23 cellular contexts compared by ENCODE assay signal in genomic region chr11:118476676-118477075, GRCh38. TPM values are rescaled to one million over a fixed set of nuclear protein-coding genes. Genes with fewer than 3 reads are reported as not detected.
A peak's percentile ranks its signal among the peaks of the same experiment; 100 is the strongest.
DNase-seq lines count a peak whose midpoint lies in the region; ATAC-seq and TF ChIP-seq lines count a peak whose summit lies in the region.
"Had no signal": no experiment of that assay in that cellular context is flagged by ENCODE, and none has a peak within 500 bp of the region (broad histone marks: within the 10 kb centered on the region; RNA-seq: fewer than 3 reads in every experiment).

No MANE protein-coding gene starts in this region.

- peaks cover 14 to 62% of the 10 kb centered on the region in 2 donors for H3K36me3 Mint-ChIP-seq in activated naive CD4-positive, alpha-beta T cell treated with anti-CD3 and anti-CD28 coated beads, Interleukin-2, amount 50 U/mL, for 72 hours
- peaks cover 22% of the 10 kb centered on the region for H3K36me3 Mint-ChIP-seq in T-helper 17 cell (ENCODE audit: low read depth)
- H3K36me3 Mint-ChIP-seq in stimulated activated memory B cell treated with anti-CD40 and anti-IgM and Interleukin-4, amounts not matched to agents 10 μg/mL and 1 μg/mL and 100 μg/mL, for 72 hours = peaks cover 71% of the 10 kb centered on the region

- H3K79me2 ChIP-seq in PC-9 (ENCODE audit: low read depth) = no peaks in the 10 kb centered on the region

- BruUV-seq in PC-9 (replicated peaks; lab: Mats Ljungman, UMichigan) = no TSS peak

- no peaks in the 10 kb centered on the region for H3K27me3 Mint-ChIP-seq in T-helper 17 cell
- no peaks in the 10 kb centered on the region for H3K27me3 Mint-ChIP-seq in stimulated activated memory B cell treated with anti-CD40 and anti-IgM and Interleukin-4, amounts not matched to agents 10 μg/mL and 1 μg/mL and 100 μg/mL, for 72 hours
- H3K27me3 Mint-ChIP-seq: dendritic cell treated with granulocyte-macrophage colony-stimulating factor and Interleukin-4, amounts not matched to agents 40 ng/mL and 50 ng/mL, for 4 days had no signal

- WGBS in psoas muscle, 3 donors = 37 to 46% (median 38%) methylated on average over 7 of the region's 7 CpGs

- H3K4me2 ChIP-seq in PC-9 = no peak overlapping the region

- no peaks in the 10 kb centered on the region for H3K9me3 Mint-ChIP-seq in activated naive CD4-positive, alpha-beta T cell treated with anti-CD3 and anti-CD28 coated beads, Interleukin-2, amount 50 U/mL, for 72 hours
- H3K9me3 Mint-ChIP-seq in stimulated activated memory B cell treated with anti-CD40 and anti-IgM and Interleukin-4, amounts not matched to agents 10 μg/mL and 1 μg/mL and 100 μg/mL, for 72 hours = no peaks in the 10 kb centered on the region
- H3K9me3 Mint-ChIP-seq: dendritic cell treated with granulocyte-macrophage colony-stimulating factor and Interleukin-4, amounts not matched to agents 40 ng/mL and 50 ng/mL, for 4 days; H9 had no signal

- H3K9me2 ChIP-seq in PC-9 (ENCODE audit: insufficient read depth) = no peaks in the 10 kb centered on the region

- H3K36me3 ChIP-seq in psoas muscle (ENCODE audit: insufficient read depth in 1 of 2, low read depth in 1 of 2) (peaks cover 11 to 79% of the 10 kb centered on the region in 2 donors), PC-9 (ENCODE audit: low read depth) (peaks cover 50% of the 10 kb centered on the region)
- H3K36me3 ChIP-seq: ovary had no signal

- H3K4me1 Mint-ChIP-seq in T-helper 17 cell = peaks cover 17% of the 10 kb centered on the region
- H3K4me1 Mint-ChIP-seq in stimulated activated memory B cell treated with anti-CD40 and anti-IgM and Interleukin-4, amounts not matched to agents 10 μg/mL and 1 μg/mL and 100 μg/mL, for 72 hours = no peaks in the 10 kb centered on the region
- H3K4me1 Mint-ChIP-seq: H9 had no signal

- H3K27me3 ChIP-seq in psoas muscle (ENCODE audit: insufficient read depth in 3 of 3, low read length in 2 of 3) = no peaks in the 10 kb centered on the region
- H3K27me3 ChIP-seq in PC-9 (ENCODE audit: insufficient read depth, low read depth) = no peaks in the 10 kb centered on the region
- H3K27me3 ChIP-seq: body of pancreas, ovary had no signal

- peak overlapping the region; percentile 69 to 76 for H3K27ac Mint-ChIP-seq in activated naive CD4-positive, alpha-beta T cell treated with anti-CD3 and anti-CD28 coated beads, Interleukin-2, amount 50 U/mL, for 72 hours
- H3K27ac Mint-ChIP-seq in T-helper 17 cell = peak overlapping the region; percentile 34
- H3K27ac Mint-ChIP-seq in stimulated activated memory B cell treated with anti-CD40 and anti-IgM and Interleukin-4, amounts not matched to agents 10 μg/mL and 1 μg/mL and 100 μg/mL, for 72 hours = peak overlapping the region; percentile 46
- H3K27ac Mint-ChIP-seq: dendritic cell treated with granulocyte-macrophage colony-stimulating factor and Interleukin-4, amounts not matched to agents 40 ng/mL and 50 ng/mL, for 4 days; H9 had no signal

- no peaks in the 10 kb centered on the region for H3K4me1 ChIP-seq in psoas muscle
- no peaks in the 10 kb centered on the region for H3K4me1 ChIP-seq in PC-9 (replicated peaks; ENCODE audit: insufficient read depth)
- H3K4me1 ChIP-seq: body of pancreas, Caco-2 had no signal

- intact Hi-C loops in psoas muscle (cut with DNase I) = no loop called here
- intact Hi-C loops in PC-9 (cut with micrococcal nuclease; ENCODE audit: unreplicated experiment) = no loop called here

- no peak for ATAC-seq in activated naive CD4-positive, alpha-beta T cell treated with anti-CD3 and anti-CD28 coated beads, Interleukin-2, amount 50 U/mL, for 72 hours
- ATAC-seq in T-helper 17 cell = no peak
- no peak for ATAC-seq in stimulated activated memory B cell treated with anti-CD40 and anti-IgM and Interleukin-4, amounts not matched to agents 10 μg/mL and 1 μg/mL and 100 μg/mL, for 72 hours
- no peak for ATAC-seq in psoas muscle
- ATAC-seq: body of pancreas, left lobe of liver, Right ventricle myocardium inferior, sciatic nerve had no signal

- peaks cover 10% of the 10 kb centered on the region for H3F3A ChIP-seq in PC-9 (ENCODE audit: insufficient read depth, low read depth)

- H2AFZ ChIP-seq in PC-9 = no peak overlapping the region

- H3K4me3 Mint-ChIP-seq in T-helper 17 cell = no peak overlapping the region
- no peak overlapping the region for H3K4me3 Mint-ChIP-seq in stimulated activated memory B cell treated with anti-CD40 and anti-IgM and Interleukin-4, amounts not matched to agents 10 μg/mL and 1 μg/mL and 100 μg/mL, for 72 hours
- H3K4me3 Mint-ChIP-seq: dendritic cell treated with granulocyte-macrophage colony-stimulating factor and Interleukin-4, amounts not matched to agents 40 ng/mL and 50 ng/mL, for 4 days; H9 had no signal

- no peak overlapping the region for H3K4me3 ChIP-seq in psoas muscle
- no peak overlapping the region for H3K4me3 ChIP-seq in PC-9
- H3K4me3 ChIP-seq: body of pancreas, ovary had no signal

- H4K20me1 ChIP-seq in PC-9 (ENCODE audit: insufficient read depth) = peaks cover 15% of the 10 kb centered on the region; the same call in 1 of the 2 replicates

- DNase-seq in activated naive CD4-positive, alpha-beta T cell treated with anti-CD3 and anti-CD28 coated beads, Interleukin-2, amount 50 U/mL, for 72 hours (ENCODE audit: low spot score in 2 of 2) = no peak
- DNase-seq in activated naive CD4-positive, alpha-beta T cell (lab: John Stamatoyannopoulos, UW) = no peak
- DNase-seq in T-helper 17 cell = no peak
- DNase-seq in fibroblast of gingiva (ENCODE audit: low read depth) = peak; percentile 3
- no peak for DNase-seq in psoas muscle
- no peak for DNase-seq in PC-9
- DNase-seq in NCI-H146 (lab: John Stamatoyannopoulos, UW) = no peak
- DNase-seq: activated gamma-delta T cell treated with Interleukin-2 at 50 U/mL for 16 hours, body of pancreas, Caco-2, H9, NCI-H2029, NCI-H446, ovary, T-helper 1 cell had no signal

- H3K9me3 ChIP-seq in T-helper 17 cell (ENCODE audit: control insufficient read depth, low read length, poor library complexity, severe bottlenecking) = no peaks in the 10 kb centered on the region
- H3K9me3 ChIP-seq in psoas muscle = no peaks in the 10 kb centered on the region
- no peaks in the 10 kb centered on the region for H3K9me3 ChIP-seq in PC-9 (ENCODE audit: insufficient read depth, low read depth)
- H3K9me3 ChIP-seq: body of pancreas, Caco-2, ovary had no signal

- TF ChIP-seq CTCF in psoas muscle (IDR thresholded peaks at IDR 0.05) (no peak), PC-9 (conservative IDR thresholded peaks at IDR 0.05) (no peak)

- POLR2A ChIA-PET in PC-9 (lab: Charles Lee; ENCODE audit: unreplicated experiment) = no interaction called here

- CTCF ChIA-PET in PC-9 (lab: Charles Lee) = no interaction called here

- no peak overlapping the region for H3K27ac ChIP-seq in psoas muscle
- no peak overlapping the region for H3K27ac ChIP-seq in PC-9
- H3K27ac ChIP-seq: body of pancreas, ovary had no signal

RNA-seq across cellular contexts. Expression of gene KMT2A, which starts 40.4 kb away (rescaled TPM):
- total RNA-seq in activated naive CD4-positive, alpha-beta T cell treated with anti-CD3 and anti-CD28 coated beads, Interleukin-2, amount 50 U/mL, for 72 hours = 10 to 100 TPM; 71.4 to 99.3 TPM
- total RNA-seq in T-helper 17 cell (100 to 1,000 TPM; 156 to 178 TPM), psoas muscle (10 to 100 TPM; 18.1 to 27.3 (median 22.0) TPM), PC-9 (2021) (78.7 and 80.3 TPM in 2 replicates)
- polyA plus RNA-seq in psoas muscle = 1 to 10 TPM; 3.1 to 9.9 (median 4.8) TPM

RNA-seq across cellular contexts. Expression of gene TTC36, which starts 50.6 kb away (rescaled TPM):
- under 1 TPM; 0.52 to 0.93 TPM for total RNA-seq in activated naive CD4-positive, alpha-beta T cell treated with anti-CD3 and anti-CD28 coated beads, Interleukin-2, amount 50 U/mL, for 72 hours
- total RNA-seq in T-helper 17 cell (under 1 TPM in 1 of 2 donors, not detected in 1; 0.55 TPM), psoas muscle (1 to 10 TPM in 1 of 4 donors, under 1 TPM in 2, not detected in 1; 0.54 to 1.2 (median 0.59) TPM), PC-9 (2021) (0.41 and 1.4 TPM in 2 replicates)
- polyA plus RNA-seq in psoas muscle = under 1 TPM in 2 of 3 donors, not detected in 1; 0.09 TPM
- total RNA-seq: body of pancreas, epithelial cell of proximal tubule, mononuclear cell, urinary bladder had no signal

RNA-seq across cellular contexts. Expression of gene TMEM25, which starts 54.3 kb away (rescaled TPM):
- total RNA-seq in activated naive CD4-positive, alpha-beta T cell treated with anti-CD3 and anti-CD28 coated beads, Interleukin-2, amount 50 U/mL, for 72 hours = 10 to 100 TPM in 1 of 2 donors, 1 to 10 TPM in 1; 9.4 to 20.5 TPM
- total RNA-seq in T-helper 17 cell (1 to 10 TPM; 9.2 to 10.0 TPM), psoas muscle (10 to 100 TPM in 2 of 4 donors, 1 to 10 TPM in 2; 6.3 to 14.7 (median 8.7) TPM), PC-9 (2021) (14.1 and 21.2 TPM in 2 replicates)
- polyA plus RNA-seq in psoas muscle = 1 to 10 TPM; 1.3 to 8.0 (median 5.9) TPM
